Comparison of ENCODE assay signal across 11 cellular contexts in genomic region chr1:21299007-21299406, GRCh38. TPM values are rescaled to one million over a fixed set of nuclear protein-coding genes. Genes with fewer than 3 reads are reported as not detected.
DNase-seq lines count a peak whose midpoint lies in the region; ATAC-seq and TF ChIP-seq lines count a peak whose summit lies in the region.
"Had no signal": no experiment of that assay in that cellular context is flagged by ENCODE, and none has a peak within 500 bp of the region (broad histone marks: within the 10 kb centered on the region; RNA-seq: fewer than 3 reads in every experiment).

No MANE protein-coding gene starts in this region.

- peak overlapping the region; percentile 14 for H3K4me3 Mint-ChIP-seq in stimulated activated naive CD8-positive, alpha-beta T cell treated with anti-CD3 and anti-CD28 coated beads, Interleukin-15, Interleukin-2, amounts not matched to agents 100 ng/mL and 50 ng/mL, for 24 hours
- H3K4me3 Mint-ChIP-seq: natural killer cell had no signal

- TF ChIP-seq POLR2A in transverse colon (IDR thresholded peaks at IDR 0.05), result no peak

- no peaks in the 10 kb centered on the region for H3K9me3 Mint-ChIP-seq in stimulated activated naive CD8-positive, alpha-beta T cell treated with anti-CD3 and anti-CD28 coated beads, Interleukin-15, Interleukin-2, amounts not matched to agents 100 ng/mL and 50 ng/mL, for 24 hours
- H3K9me3 Mint-ChIP-seq: natural killer cell had no signal

- no peaks in the 10 kb centered on the region for H3K27me3 Mint-ChIP-seq in stimulated activated naive CD8-positive, alpha-beta T cell treated with anti-CD3 and anti-CD28 coated beads, Interleukin-15, Interleukin-2, amounts not matched to agents 100 ng/mL and 50 ng/mL, for 24 hours

- intact Hi-C loops in transverse colon (cut with DNase I; ENCODE audit: low total_unique reads), result no loop called here

- no peak overlapping the region for H3K4me3 ChIP-seq in RWPE2 (ENCODE audit: severe bottlenecking)
- no peak overlapping the region for H3K4me3 ChIP-seq in transverse colon
- H3K4me3 ChIP-seq: MG63 had no signal

- H3K27me3 ChIP-seq in RWPE2 (ENCODE audit: insufficient read depth, poor library complexity, severe bottlenecking), result no peaks in the 10 kb centered on the region
- H3K27me3 ChIP-seq in transverse colon, result no peaks in the 10 kb centered on the region
- H3K27me3 ChIP-seq: MG63 had no signal

- H3K27ac ChIP-seq in RWPE2 (ENCODE audit: poor library complexity, severe bottlenecking), result no peak overlapping the region
- peak overlapping the region; percentile 43 to 54 (median 46) for H3K27ac ChIP-seq in transverse colon

- H3K4me1 Mint-ChIP-seq in stimulated activated naive CD8-positive, alpha-beta T cell treated with anti-CD3 and anti-CD28 coated beads, Interleukin-15, Interleukin-2, amounts not matched to agents 100 ng/mL and 50 ng/mL, for 24 hours (ENCODE audit: low read depth), result peaks cover 89% of the 10 kb centered on the region

- 58 to 63% methylated on average over 3 of the region's 3 CpGs for WGBS in transverse colon (ENCODE audit: low coverage in 1 of 2), 2 donors

- peaks cover 13% of the 10 kb centered on the region for H3K36me3 Mint-ChIP-seq in stimulated activated naive CD8-positive, alpha-beta T cell treated with anti-CD3 and anti-CD28 coated beads, Interleukin-15, Interleukin-2, amounts not matched to agents 100 ng/mL and 50 ng/mL, for 24 hours (ENCODE audit: low read depth)
- H3K36me3 Mint-ChIP-seq: natural killer cell had no signal

- no peak for ATAC-seq in stimulated activated naive CD8-positive, alpha-beta T cell treated with anti-CD3 and anti-CD28 coated beads, Interleukin-15, Interleukin-2, amounts not matched to agents 100 U/mL and 50 U/mL, for 24 hours
- ATAC-seq in RWPE2 (ENCODE audit: low read depth), result peak; percentile 38
- ATAC-seq in HG03045 (IDR thresholded peaks at IDR 0.05; ENCODE audit: unreplicated experiment), result no peak
- ATAC-seq: natural killer cell had no signal

- peak overlapping the region; percentile 81 for H3K27ac Mint-ChIP-seq in stimulated activated naive CD8-positive, alpha-beta T cell treated with anti-CD3 and anti-CD28 coated beads, Interleukin-15, Interleukin-2, amounts not matched to agents 100 ng/mL and 50 ng/mL, for 24 hours

- H3K9me3 ChIP-seq in RWPE2 (ENCODE audit: severe bottlenecking) (no peaks in the 10 kb centered on the region), transverse colon (no peaks in the 10 kb centered on the region)
- H3K9me3 ChIP-seq: MG63 had no signal

- no peaks in the 10 kb centered on the region for H3K36me3 ChIP-seq in RWPE2 (ENCODE audit: low read depth)
- no peaks in the 10 kb centered on the region for H3K36me3 ChIP-seq in transverse colon
- H3K36me3 ChIP-seq: MG63 had no signal

- TF ChIP-seq CTCF in RWPE2 (IDR thresholded peaks at IDR 0.05; ENCODE audit: poor library complexity, severe bottlenecking) (no peak), transverse colon (IDR thresholded peaks at IDR 0.05) (no peak)

- in situ Hi-C loops in transverse colon (cut with MboI; ENCODE audit: low pct_ligation_motif_present in 1 of 4, low pct_unique_long_range_greater_than_20kb in 1 of 4, low sequenced_read_pairs in 3 of 4), result no loop called here

- no peak for TF ChIP-seq EP300 in transverse colon (IDR thresholded peaks at IDR 0.05; ENCODE audit: low read depth)

- H3K4me1 ChIP-seq in RWPE2 (ENCODE audit: insufficient read depth, poor library complexity, severe bottlenecking), result peaks cover 37% of the 10 kb centered on the region
- peaks cover 35 to 79% (median 41%) of the 10 kb centered on the region in 4 donors for H3K4me1 ChIP-seq in transverse colon

- no peak for DNase-seq in stimulated activated naive CD8-positive, alpha-beta T cell treated with anti-CD3 and anti-CD28 coated beads, Interleukin-15, Interleukin-2, amounts not matched to agents 100 U/mL and 50 U/mL, for 24 hours
- no peak for DNase-seq in RWPE2 (ENCODE audit: low spot score)
- DNase-seq in dermis blood vessel endothelial cell, result peak; percentile 47
- DNase-seq in transverse colon, result peak; percentile 71
- DNase-seq in NAMALWA (ENCODE audit: low spot score), result no peak
- no peak for DNase-seq in effector CD4-positive, alpha-beta T cell
- DNase-seq: MG63, natural killer cell, NCI-H510A treated with DMSO at 0.1 percent for 48 hours had no signal

RNA-seq across cellular contexts. Expression of gene ECE1, which starts 8.7 kb away (rescaled TPM):
- total RNA-seq in dermis blood vessel endothelial cell, result 223 and 442 TPM in 2 replicates
- 100 to 1,000 TPM in 3 of 4 donors, 10 to 100 TPM in 1; 55.9 to 149 (median 112) TPM for total RNA-seq in transverse colon

Comparison
In these comparisons a context has a peak if more than half of its experiments do, and no peak if none do; other contexts are left out.
1. DNase-seq: peak in dermis blood vessel endothelial cell (single experiment) and transverse colon (single experiment); none in stimulated activated naive CD8-positive, alpha-beta T cell treated with anti-CD3 and anti-CD28 coated beads, Interleukin-15, Interleukin-2, amounts not matched to agents 100 U/mL and 50 U/mL, for 24 hours (single experiment), RWPE2 (single experiment), NAMALWA (single experiment) and effector CD4-positive, alpha-beta T cell (single experiment).